ENCODE assay signal across 29 cellular contexts in genomic region chr18:33746261-33746660, GRCh38.
DNase-seq lines count a peak whose midpoint lies in the region; ATAC-seq and TF ChIP-seq lines count a peak whose summit lies in the region.
"Had no signal": no experiment of that assay in that cellular context is flagged by ENCODE, and none has a peak within 500 bp of the region (broad histone marks: within the 10 kb centered on the region; RNA-seq: fewer than 3 reads in every experiment).

No MANE protein-coding gene starts in this region.

- no peak for TF ChIP-seq CTCF in brain (conservative IDR thresholded peaks at IDR 0.05)
- no peak for TF ChIP-seq CTCF in testis (IDR thresholded peaks at IDR 0.05)

- peak overlapping the region in 2 of 5 experiments; percentile 0 to 73 for H3K4me3 Mint-ChIP-seq in brain
- H3K4me3 Mint-ChIP-seq: activated T-helper 1 cell treated with anti-CD3 and anti-CD28 coated beads, Interleukin-12 subunit alpha, Interleukin-12 subunit beta, Interleukin-2, Interleukin-4 antibody, amounts not matched to agents 30 ng/mL and 10 ng/mL and 1 ng/mL, durations not matched to agents 14 hours and 24 hours and 36 hours; B cell; CD8-positive, alpha-beta T cell; endodermal cell; memory B cell had no signal

- no peak for ATAC-seq in GM21423 (IDR thresholded peaks at IDR 0.05; ENCODE audit: unreplicated experiment)
- ATAC-seq: activated CD4-positive, CD25-positive, alpha-beta regulatory T cell treated with anti-CD3 and anti-CD28 coated beads, Interleukin-2, amount 50 U/mL, for 24 hours; CD8-positive, alpha-beta T cell; stimulated activated naive CD8-positive, alpha-beta T cell treated with anti-CD3 and anti-CD28 coated beads, Interleukin-15, Interleukin-2, amounts not matched to agents 100 U/mL and 50 U/mL, for 24 hours had no signal

- no peak overlapping the region for H3K27ac ChIP-seq in testis
- H3K27ac ChIP-seq: coronary artery, esophagus muscularis mucosa, hepatocyte, prostate gland, SK-N-MC, transverse colon had no signal

- no peaks in the 10 kb centered on the region for H3K27me3 ChIP-seq in testis
- H3K27me3 ChIP-seq: esophagus muscularis mucosa, hepatocyte, transverse colon had no signal

- H3K27me3 Mint-ChIP-seq in brain: peaks cover 3% of the 10 kb centered on the region
- H3K27me3 Mint-ChIP-seq: B cell had no signal

- DNase-seq in NCI-H2029 (lab: John Stamatoyannopoulos, UW) (peak; percentile 70), NCI-H2029 treated with DMSO at 0.1 percent for 48 hours (lab: John Stamatoyannopoulos, UW) (no peak), DMS79 treated with DMSO at 0.1 percent for 48 hours (lab: John Stamatoyannopoulos, UW) (peak; percentile 98), pons (ENCODE audit: low spot score) (peak; percentile 53), testis (no peak)
- no peak for DNase-seq in stimulated activated CD4-positive, alpha-beta T cell treated with anti-CD3 and anti-CD28 coated beads, Interleukin-4, amount 100 ng/mL, for 24 hours
- DNase-seq: activated CD4-positive, alpha-beta T cell treated with anti-CD3 and anti-CD28 coated beads, Interleukin-2, amount 50 U/mL, for 48 hours; activated CD8-positive, alpha-beta memory T cell treated with anti-CD3 and anti-CD28 coated beads, Interleukin-2, amount 50 U/mL, for 4 hours; activated naive CD4-positive, alpha-beta T cell treated with anti-CD3 and anti-CD28 coated beads, Interleukin-2, amount 50 U/mL, for 16 hours; CD8-positive, alpha-beta T cell; endodermal cell; foreskin melanocyte; NCI-H1048; OCI-M1; stimulated activated CD4-positive, alpha-beta T cell treated with anti-CD3 and anti-CD28 coated beads, Interleukin-15, amount 100 ng/mL, for 24 hours; stimulated activated naive CD8-positive, alpha-beta T cell treated with anti-CD3 and anti-CD28 coated beads, Interleukin-15, Interleukin-2, amounts not matched to agents 100 U/mL and 50 U/mL, for 24 hours; transverse colon had no signal

- peak overlapping the region in 4 of 5 experiments; percentile 61 to 81 (median 78) for H3K27ac Mint-ChIP-seq in brain
- H3K27ac Mint-ChIP-seq: activated T-helper 1 cell treated with anti-CD3 and anti-CD28 coated beads, Interleukin-12 subunit alpha, Interleukin-12 subunit beta, Interleukin-2, Interleukin-4 antibody, amounts not matched to agents 30 ng/mL and 10 ng/mL and 1 ng/mL, durations not matched to agents 14 hours and 24 hours and 36 hours; B cell; CD8-positive, alpha-beta T cell; endodermal cell; memory B cell had no signal

- no peaks in the 10 kb centered on the region for H3K9me3 Mint-ChIP-seq in brain
- H3K9me3 Mint-ChIP-seq: endodermal cell, memory B cell had no signal

- no peak for TF ChIP-seq POLR2A in testis (IDR thresholded peaks at IDR 0.05)

- intact Hi-C loops in testis (cut with DNase I; ENCODE audit: low total_unique reads): no loop called here

- H3K4me3 ChIP-seq in testis: no peak overlapping the region
- H3K4me3 ChIP-seq: coronary artery, esophagus muscularis mucosa, HAP-1, hepatocyte, prostate gland, SK-N-MC, transverse colon had no signal

- 74 to 85% methylated on average over 8 of the region's 8 CpGs for WGBS in testis, 2 donors

- H3K36me3 Mint-ChIP-seq in brain: peaks cover 49% of the 10 kb centered on the region
- H3K36me3 Mint-ChIP-seq: CD8-positive, alpha-beta T cell; memory B cell had no signal

- H3K36me3 ChIP-seq in testis (ENCODE audit: low read depth, missing control alignments): no peaks in the 10 kb centered on the region
- H3K36me3 ChIP-seq: HAP-1, prostate gland had no signal

- no peaks in the 10 kb centered on the region for H3K9me3 ChIP-seq in testis
- H3K9me3 ChIP-seq: esophagus muscularis mucosa, HAP-1, prostate gland, transverse colon had no signal

- H3K4me1 ChIP-seq in testis: no peaks in the 10 kb centered on the region
- H3K4me1 ChIP-seq: esophagus muscularis mucosa, HAP-1, prostate gland, transverse colon had no signal

- H3K4me1 Mint-ChIP-seq in brain: peaks cover 62% of the 10 kb centered on the region
- H3K4me1 Mint-ChIP-seq: B cell, memory B cell had no signal

Comparison
In these comparisons a context has a peak if more than half of its experiments do, and no peak if none do; other contexts are left out.
1. DNase-seq: peak in NCI-H2029 (single experiment), DMS79 treated with DMSO at 0.1 percent for 48 hours (single experiment) and pons (single experiment); none in NCI-H2029 treated with DMSO at 0.1 percent for 48 hours (single experiment), testis (single experiment) and stimulated activated CD4-positive, alpha-beta T cell treated with anti-CD3 and anti-CD28 coated beads, Interleukin-4, amount 100 ng/mL, for 24 hours (single experiment).